Comparison of ENCODE assay signal across 2 cellular contexts in the genomic region with DNA sequence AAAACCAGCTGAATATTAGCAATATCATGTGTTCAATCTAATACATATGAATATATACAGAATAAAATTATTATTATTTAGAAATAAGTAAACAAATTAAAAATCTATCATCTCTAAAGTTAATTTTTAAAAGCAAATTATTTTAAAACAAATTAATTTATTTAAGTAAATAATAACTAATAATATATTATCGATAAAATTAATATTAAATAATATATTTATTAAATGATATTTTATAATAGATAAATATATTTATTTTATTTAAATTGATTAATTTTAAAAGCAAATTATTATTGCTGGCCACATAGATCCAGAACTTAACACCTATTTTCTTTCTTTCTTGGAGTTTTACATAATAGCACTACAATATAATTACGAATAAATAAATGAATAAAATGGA.
A peak's percentile ranks its signal among the peaks of the same experiment; 100 is the strongest.
TF ChIP-seq lines count a peak whose summit lies in the region.

No MANE protein-coding gene starts in this region.

TF ChIP-seq in HCT116, 20 proteins besides CTCF, POLR2A, EP300 and RAD21:
- TF ChIP-seq SRF (IDR thresholded peaks at IDR 0.05; ENCODE audit: low read depth) (no peak), ELF1 (IDR thresholded peaks at IDR 0.05; ENCODE audit: borderline replicate concordance, low read depth) (no peak), EZH2 (IDR thresholded peaks at IDR 0.05) (no peak), CBX3 (IDR thresholded peaks at IDR 0.05; ENCODE audit: low read depth) (no peak), EZH2phosphoT487 (IDR thresholded peaks at IDR 0.05; ENCODE audit: borderline replicate concordance) (no peak), ZBTB33 (IDR thresholded peaks at IDR 0.05; ENCODE audit: extremely low read depth, insufficient replicate concordance, low read length) (no peak), ATF3 (IDR thresholded peaks at IDR 0.05) (no peak), CEBPB (IDR thresholded peaks at IDR 0.05; ENCODE audit: low read depth) (no peak), FOSL1 (IDR thresholded peaks at IDR 0.05; ENCODE audit: low read depth) (no peak), JUND (IDR thresholded peaks at IDR 0.05) (no peak), REST (IDR thresholded peaks at IDR 0.05; ENCODE audit: low read depth) (no peak), YY1 (IDR thresholded peaks at IDR 0.05; ENCODE audit: extremely low read depth, insufficient replicate concordance, low read depth, low read length) (no peak)

TF ChIP-seq in K562, 482 proteins besides CTCF, POLR2A, EP300 and RAD21:
- TF ChIP-seq ZNF274 (IDR thresholded peaks at IDR 0.05; ENCODE audit: borderline replicate concordance, low read depth, low read length) = peak; percentile 56; the same call in 1 of the 2 replicates
- TF ChIP-seq, protein P1, sequence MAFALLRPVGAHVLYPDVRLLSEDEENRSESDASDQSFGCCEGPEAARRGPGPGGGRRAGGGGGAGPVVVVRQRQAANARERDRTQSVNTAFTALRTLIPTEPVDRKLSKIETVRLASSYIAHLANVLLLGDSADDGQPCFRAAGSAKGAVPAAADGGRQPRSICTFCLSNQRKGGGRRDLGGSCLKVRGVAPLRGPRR (CRISPR knock-in tag; IDR thresholded peaks at IDR 0.05) = no peak
- TF ChIP-seq, protein P2, sequence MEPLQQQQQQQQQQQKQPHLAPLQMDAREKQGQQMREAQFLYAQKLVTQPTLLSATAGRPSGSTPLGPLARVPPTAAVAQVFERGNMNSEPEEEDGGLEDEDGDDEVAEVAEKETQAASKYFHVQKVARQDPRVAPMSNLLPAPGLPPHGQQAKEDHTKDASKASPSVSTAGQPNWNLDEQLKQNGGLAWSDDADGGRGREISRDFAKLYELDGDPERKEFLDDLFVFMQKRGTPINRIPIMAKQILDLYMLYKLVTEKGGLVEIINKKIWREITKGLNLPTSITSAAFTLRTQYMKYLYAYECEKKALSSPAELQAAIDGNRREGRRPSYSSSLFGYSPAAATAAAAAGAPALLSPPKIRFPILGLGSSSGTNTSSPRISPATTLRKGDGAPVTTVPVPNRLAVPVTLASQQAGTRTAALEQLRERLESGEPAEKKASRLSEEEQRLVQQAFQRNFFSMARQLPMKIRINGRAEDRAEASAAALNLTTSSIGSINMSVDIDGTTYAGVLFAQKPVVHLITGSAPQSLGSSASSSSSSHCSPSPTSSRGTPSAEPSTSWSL (CRISPR knock-in tag; IDR thresholded peaks at IDR 0.05; ENCODE audit: borderline replicate concordance) = no peak
- TF ChIP-seq ZNF76 (CRISPR knock-in tag; IDR thresholded peaks at IDR 0.05; ENCODE audit: borderline replicate concordance) = no peak
